ENCODE assay signal across 9 cellular contexts in the genomic region with DNA sequence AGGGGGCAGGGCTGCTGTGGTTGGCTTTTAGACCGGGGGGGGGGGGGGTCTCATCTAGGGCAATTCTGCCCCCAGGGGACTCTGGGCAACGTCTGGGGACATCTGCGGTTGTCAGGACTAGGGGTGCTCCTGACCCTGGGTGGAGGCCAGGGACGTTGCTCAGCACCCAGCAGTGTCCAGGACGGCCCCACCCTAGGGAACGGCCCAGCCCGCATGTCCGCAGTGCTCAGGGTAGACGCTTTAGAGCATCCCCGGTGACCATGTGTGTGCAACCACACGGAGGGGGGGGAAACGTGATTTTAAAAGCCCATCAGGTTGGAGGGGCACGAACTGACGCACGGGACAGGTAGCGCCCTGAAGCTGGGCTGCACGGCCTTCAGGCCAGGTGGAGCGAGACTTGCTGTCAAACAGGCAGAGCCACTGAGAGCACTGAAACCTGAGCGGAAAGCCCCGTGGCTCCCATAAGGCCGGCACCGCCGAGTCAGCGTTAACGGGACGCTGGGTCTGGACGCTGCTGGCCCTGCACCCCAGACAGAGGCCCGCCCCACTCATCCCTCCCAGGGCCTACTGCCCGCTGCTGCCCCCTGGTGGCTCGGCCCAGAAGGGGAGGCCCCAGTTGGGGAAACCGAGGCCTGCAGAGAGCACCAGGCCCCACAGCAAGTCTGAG. TPM values are rescaled to one million over a fixed set of nuclear protein-coding genes. Genes with fewer than 3 reads are reported as not detected.
A peak's percentile ranks its signal among the peaks of the same experiment; 100 is the strongest.
DNase-seq lines count a peak whose midpoint lies in the region; ATAC-seq, FAIRE-seq and TF ChIP-seq lines count a peak whose summit lies in the region.
"Had no signal": no experiment of that assay in that cellular context is flagged by ENCODE, and none has a peak within 500 bp of the region (broad histone marks: within the 10 kb centered on the region; RNA-seq: fewer than 3 reads in every experiment).

No MANE protein-coding gene starts in this region.

- H3K27ac Mint-ChIP-seq in activated naive CD8-positive, alpha-beta T cell treated with anti-CD3 and anti-CD28 coated beads for 36 hours = no peak overlapping the region
- H3K27ac Mint-ChIP-seq: activated naive CD4-positive, alpha-beta T cell treated with anti-CD3 and anti-CD28 coated beads, Interleukin-2, amount 50 U/mL, for 24 hours had no signal

- H3K27ac ChIP-seq in Peyer's patch = peak overlapping the region in 3 of 4 donors; percentile 3 to 43 (median 6)
- peak overlapping the region in 9 of 12 donors; percentile 19 to 70 (median 49) for H3K27ac ChIP-seq in heart left ventricle

- TF ChIP-seq POLR2A in GM12892 (IDR thresholded peaks at IDR 0.05; ENCODE audit: low read depth, low read length) = no peak
- TF ChIP-seq POLR2A in Peyer's patch (IDR thresholded peaks at IDR 0.05) = no peak
- TF ChIP-seq POLR2A in heart left ventricle (IDR thresholded peaks at IDR 0.05) = peak in 1 of 2 donors; percentile 13

- DNase-seq in GM12892 (ENCODE audit: insufficient read length) (peak; percentile 97), Peyer's patch (peak; percentile 56 to 79 (median 77)), heart left ventricle (peak; percentile 72 to 86 (median 73)), sciatic nerve (ENCODE audit: low spot score) (peak; percentile 89)
- DNase-seq in activated naive CD8-positive, alpha-beta T cell treated with anti-CD3 and anti-CD28 coated beads for 36 hours = peak; percentile 63

- peak; percentile 36 for FAIRE-seq in GM12892 (lab: Jason Lieb, UNC)

- ATAC-seq in heart left ventricle = peak; percentile 55 to 90 (median 78)
- ATAC-seq in sciatic nerve = peak; percentile 91
- ATAC-seq in GM21447 (IDR thresholded peaks at IDR 0.05; ENCODE audit: unreplicated experiment) = no peak
- ATAC-seq in GM19395 (IDR thresholded peaks at IDR 0.05; ENCODE audit: unreplicated experiment) = no peak
- ATAC-seq in HG02938 (IDR thresholded peaks at IDR 0.05; ENCODE audit: unreplicated experiment) = no peak

- no peaks in the 10 kb centered on the region for H3K27me3 Mint-ChIP-seq in activated naive CD8-positive, alpha-beta T cell treated with anti-CD3 and anti-CD28 coated beads for 36 hours
- H3K27me3 Mint-ChIP-seq: activated naive CD4-positive, alpha-beta T cell treated with anti-CD3 and anti-CD28 coated beads, Interleukin-2, amount 50 U/mL, for 24 hours had no signal

- H3K9me3 ChIP-seq in Peyer's patch (no peaks in the 10 kb centered on the region), heart left ventricle (no peaks in the 10 kb centered on the region)

- intact Hi-C loops in heart left ventricle (cut with DNase I) (loop anchor here in 9 of 10 donors (1.0 to 10.0 kb wide), 12 partner anchors 31 to 316 kb away; partner anchors contain the start of genes MFSD12 (in 3 of the 9), GIPC3 (in 1 of the 9) and HMG20B (in 1 of the 9)), sciatic nerve (cut with DNase I) (loop anchor here (10.0 kb wide), 1 partner anchor 73 kb away; no protein-coding TSS in a partner anchor)

- H3K9me3 Mint-ChIP-seq in activated naive CD8-positive, alpha-beta T cell treated with anti-CD3 and anti-CD28 coated beads for 36 hours = no peaks in the 10 kb centered on the region
- H3K9me3 Mint-ChIP-seq: activated naive CD4-positive, alpha-beta T cell treated with anti-CD3 and anti-CD28 coated beads, Interleukin-2, amount 50 U/mL, for 24 hours had no signal

- no peak overlapping the region for H3K4me3 ChIP-seq in Peyer's patch
- H3K4me3 ChIP-seq in heart left ventricle = peak overlapping the region in 10 of 12 donors; percentile 2 to 51 (median 30)

- H3K36me3 Mint-ChIP-seq in activated naive CD8-positive, alpha-beta T cell treated with anti-CD3 and anti-CD28 coated beads for 36 hours = peaks cover 4% of the 10 kb centered on the region
- H3K36me3 Mint-ChIP-seq: activated naive CD4-positive, alpha-beta T cell treated with anti-CD3 and anti-CD28 coated beads, Interleukin-2, amount 50 U/mL, for 24 hours had no signal

- TF ChIP-seq CTCF in Peyer's patch (IDR thresholded peaks at IDR 0.05) (peak; percentile 82 to 91 (median 87)), heart left ventricle (IDR thresholded peaks at IDR 0.05) (peak; percentile 92 to 98 (median 96))

- H3K4me1 ChIP-seq in Peyer's patch (peaks cover 0 to 22% (median 0%) of the 10 kb centered on the region in 4 donors), heart left ventricle (peaks cover 0 to 17% (median 6%) of the 10 kb centered on the region in 12 donors)

- WGBS in heart left ventricle, 4 donors = 37 to 57% (median 46%) methylated on average over 11 to 31 of the region's 31 CpGs

- no peak overlapping the region for H3K4me3 Mint-ChIP-seq in activated naive CD8-positive, alpha-beta T cell treated with anti-CD3 and anti-CD28 coated beads for 36 hours

- H3K27me3 ChIP-seq in Peyer's patch (no peaks in the 10 kb centered on the region), heart left ventricle (no peaks in the 10 kb centered on the region)

- H3K36me3 ChIP-seq in Peyer's patch = peaks cover 0 to 71% (median 0%) of the 10 kb centered on the region in 3 donors
- H3K36me3 ChIP-seq in heart left ventricle = peaks cover 0 to 68% (median 24%) of the 10 kb centered on the region in 9 donors

- peaks cover 13% of the 10 kb centered on the region for H3K4me1 Mint-ChIP-seq in activated naive CD8-positive, alpha-beta T cell treated with anti-CD3 and anti-CD28 coated beads for 36 hours

RNA-seq across cellular contexts. Expression of gene CACTIN, which starts 8.3 kb away (rescaled TPM):
- polyA plus RNA-seq in GM12892 (2012; ENCODE audit: missing spikeins) = 7.5 TPM
- total RNA-seq in Peyer's patch (10 to 100 TPM; 21.2 to 60.2 (median 33.3) TPM), heart left ventricle (10 to 100 TPM in 8 of 9 donors, 1 to 10 TPM in 1; 9.8 to 23.4 (median 14.1) TPM), sciatic nerve (19.6 TPM)
- total RNA-seq in activated naive CD8-positive, alpha-beta T cell treated with anti-CD3 and anti-CD28 coated beads for 36 hours = 10 to 100 TPM; 33.0 to 34.4 TPM
- 10 to 100 TPM; 11.9 to 20.4 TPM for polyA plus RNA-seq in heart left ventricle

RNA-seq across cellular contexts. Expression of gene TBXA2R, which starts 11.6 kb away (rescaled TPM):
- not detected for polyA plus RNA-seq in GM12892 (2012; ENCODE audit: missing spikeins)
- total RNA-seq in Peyer's patch (1 to 10 TPM in 2 of 4 donors, under 1 TPM in 1, not detected in 1; 0.80 to 5.0 (median 1.6) TPM), heart left ventricle (1 to 10 TPM; 2.4 to 5.1 (median 2.9) TPM), sciatic nerve (11.2 TPM)
- total RNA-seq in activated naive CD8-positive, alpha-beta T cell treated with anti-CD3 and anti-CD28 coated beads for 36 hours = 1 to 10 TPM; 2.8 to 3.1 TPM
- polyA plus RNA-seq in heart left ventricle = 1 to 10 TPM; 1.9 to 2.2 TPM

RNA-seq across cellular contexts. Expression of gene GIPC3, which starts 33.0 kb away (rescaled TPM):
- not detected for polyA plus RNA-seq in GM12892 (2012; ENCODE audit: missing spikeins)
- total RNA-seq in Peyer's patch (1 to 10 TPM in 2 of 4 donors, under 1 TPM in 2; 0.13 to 5.8 (median 0.70) TPM), heart left ventricle (1 to 10 TPM in 8 of 9 donors, under 1 TPM in 1; 1.00 to 3.3 (median 2.1) TPM), sciatic nerve (2.4 TPM)
- total RNA-seq in activated naive CD8-positive, alpha-beta T cell treated with anti-CD3 and anti-CD28 coated beads for 36 hours = under 1 TPM; 0.32 to 0.43 TPM
- 1 to 10 TPM; 1.2 TPM for polyA plus RNA-seq in heart left ventricle

RNA-seq across cellular contexts. Expression of gene HMG20B, which starts 45.5 kb away (rescaled TPM):
- polyA plus RNA-seq in GM12892 (2012; ENCODE audit: missing spikeins) = 20.0 TPM
- total RNA-seq in Peyer's patch (100 to 1,000 TPM in 2 of 4 donors, 10 to 100 TPM in 2; 70.4 to 236 (median 117) TPM), heart left ventricle (10 to 100 TPM; 24.8 to 65.6 (median 35.4) TPM), sciatic nerve (72.9 TPM)
- total RNA-seq in activated naive CD8-positive, alpha-beta T cell treated with anti-CD3 and anti-CD28 coated beads for 36 hours = 10 to 100 TPM; 37.1 to 41.6 TPM
- polyA plus RNA-seq in heart left ventricle = 10 to 100 TPM; 48.8 to 68.6 TPM

Comparison
In these comparisons a context has a peak if more than half of its experiments do, and no peak if none do; other contexts are left out.
1. H3K4me3 ChIP-seq: peak in heart left ventricle (10 of 12); none in Peyer's patch (0 of 4).
2. ATAC-seq: peak in heart left ventricle (4 of 4) and sciatic nerve (single experiment); none in GM21447 (single experiment), GM19395 (single experiment) and HG02938 (single experiment).
3. Peak in every context shown above with its lines, with median percentiles within 50 percentile points of each other: DNase-seq.